In the genomic region with DNA sequence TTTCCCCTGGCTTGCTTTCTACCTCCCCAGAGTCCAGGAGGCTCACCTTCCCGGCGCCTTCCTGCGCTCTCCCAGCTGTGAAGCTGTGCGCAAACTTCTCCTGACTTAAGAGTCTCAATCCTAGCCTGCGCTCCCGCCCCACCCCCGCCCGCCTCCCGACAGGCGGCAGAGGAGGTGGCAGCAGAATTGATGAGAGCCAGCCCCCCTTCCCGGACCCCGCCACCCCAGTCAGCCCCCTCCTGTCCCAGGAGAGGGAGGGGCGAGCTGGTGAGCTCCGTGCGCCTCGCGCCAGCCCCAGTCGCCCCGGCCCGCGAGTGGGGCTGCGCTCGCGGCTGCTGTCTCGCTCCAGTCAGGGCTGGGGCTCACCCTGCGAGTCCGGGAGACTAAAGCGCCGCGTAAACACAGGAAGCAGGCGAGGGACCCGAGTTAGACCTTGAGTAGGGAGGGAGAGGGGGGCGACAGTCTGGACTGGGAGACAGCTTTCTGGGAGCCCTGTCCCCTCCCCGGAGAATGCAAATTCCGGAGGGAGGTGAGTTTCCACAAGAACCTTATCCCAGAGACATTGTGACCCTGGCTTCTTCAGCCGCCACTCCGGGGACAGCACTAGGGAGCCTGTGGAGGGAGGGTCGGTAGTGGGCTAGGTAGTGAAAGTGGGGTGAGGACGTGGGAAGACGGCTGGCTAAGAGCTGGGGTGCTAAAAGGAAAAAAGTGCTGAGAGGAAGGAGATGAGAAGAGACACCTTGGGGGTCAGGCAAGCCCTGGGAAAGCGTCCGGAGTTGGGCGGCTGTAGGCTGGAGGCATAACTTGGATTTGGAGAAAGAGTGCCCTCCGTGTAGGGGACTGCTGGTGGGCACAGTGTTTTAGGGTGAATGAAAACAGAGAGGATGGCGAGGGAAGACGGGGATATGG, we compare ENCODE assay signal across 10 cellular contexts. TPM values are rescaled to one million over a fixed set of nuclear protein-coding genes. Genes with fewer than 3 reads are reported as not detected.
A peak's percentile ranks its signal among the peaks of the same experiment; 100 is the strongest.
DNase-seq lines count a peak whose midpoint lies in the region; ATAC-seq and TF ChIP-seq lines count a peak whose summit lies in the region.
"Had no signal": no experiment of that assay in that cellular context is flagged by ENCODE, and none has a peak within 500 bp of the region (broad histone marks: within the 10 kb centered on the region; RNA-seq: fewer than 3 reads in every experiment).

A gene (minus strand): TSS at position 79 of the 909 bp plus-strand sequence. CDS start 87,743 bp downstream, outside the sequence.

- DNase-seq in COLO668 (lab: John Stamatoyannopoulos, UW; ENCODE audit: unreplicated experiment) (peak; percentile 44), GDM1 (lab: John Stamatoyannopoulos, UW) (no peak), COR-L47 (lab: John Stamatoyannopoulos, UW) (no peak)
- DNase-seq: colonic mucosa had no signal

- no peaks in the 10 kb centered on the region for H3K9me3 Mint-ChIP-seq in nephron

- no peak for TF ChIP-seq CTCF in nephron (IDR thresholded peaks at IDR 0.05; ENCODE audit: unreplicated experiment in 3 of 3)

- H3K9ac ChIP-seq in HUES64 (ENCODE audit: low read depth, low read length): no peak within 1 kb of the TSS; the same call in 1 of the 2 replicates

- H3K27me3 ChIP-seq in HUES64 (ENCODE audit: insufficient read depth, low read length): peaks cover 70% of the 10 kb centered on the region
- peaks cover 63% of the 10 kb centered on the region for H3K27me3 ChIP-seq in ectodermal cell (ENCODE audit: control insufficient read depth, insufficient read depth, low read length, poor library complexity, severe bottlenecking)

- peaks cover 10% of the 10 kb centered on the region for H3K4me1 Mint-ChIP-seq in nephron

- no peaks in the 10 kb centered on the region for H3K36me3 Mint-ChIP-seq in nephron (ENCODE audit: low read depth)

- H3K4me3 ChIP-seq in HUES64 (ENCODE audit: low read length) (peak within 1 kb of the TSS; percentile 55), ectodermal cell (ENCODE audit: insufficient read depth, low read depth, low read length) (peak within 1 kb of the TSS; percentile 49)
- H3K4me3 ChIP-seq: colonic mucosa had no signal

- ATAC-seq in GM18867 (IDR thresholded peaks at IDR 0.05; ENCODE audit: unreplicated experiment) (no peak), GM21576 (IDR thresholded peaks at IDR 0.05; ENCODE audit: unreplicated experiment) (no peak)

- WGBS in HUES64: under 1% methylated on average over 46 of the region's 46 CpGs
- WGBS in ectodermal cell, 2 experiments: 0% methylated on average over 46 of the region's 46 CpGs

- no peaks in the 10 kb centered on the region for H3K4me1 ChIP-seq in HUES64 (ENCODE audit: insufficient read depth, low read length)
- no peaks in the 10 kb centered on the region for H3K4me1 ChIP-seq in ectodermal cell (ENCODE audit: control insufficient read depth, insufficient read depth, low read length)
- H3K4me1 ChIP-seq: colonic mucosa had no signal

- peaks cover 74% of the 10 kb centered on the region for H3K27me3 Mint-ChIP-seq in nephron (ENCODE audit: low read depth)

- peak within 1 kb of the TSS; percentile 83 to 89 (median 86) for H3K4me3 Mint-ChIP-seq in nephron

- H3K9me3 ChIP-seq in HUES64 (ENCODE audit: insufficient read depth, low read depth, low read length) (no peaks in the 10 kb centered on the region), ectodermal cell (ENCODE audit: control insufficient read depth, low read length) (no peaks in the 10 kb centered on the region)
- H3K9me3 ChIP-seq: colonic mucosa had no signal

- H3K36me3 ChIP-seq in HUES64 (ENCODE audit: insufficient read depth, low read length) (no peaks in the 10 kb centered on the region), ectodermal cell (ENCODE audit: control insufficient read depth, insufficient read depth, low read length) (no peaks in the 10 kb centered on the region)
- H3K36me3 ChIP-seq: colonic mucosa had no signal

- H3K27ac Mint-ChIP-seq in nephron: no peak within 1 kb of the TSS

- no peak within 1 kb of the TSS for H3K27ac ChIP-seq in HUES64 (ENCODE audit: low read depth, low read length)
- no peak within 1 kb of the TSS for H3K27ac ChIP-seq in ectodermal cell (ENCODE audit: insufficient read depth, low read depth, low read length, poor library complexity, severe bottlenecking)
- H3K27ac ChIP-seq: colonic mucosa had no signal

RNA-seq across cellular contexts. Expression of the gene that starts here (rescaled TPM):
- polyA plus RNA-seq in HUES64 (2013, experiment 1 of 2): 1.0 TPM
- polyA plus RNA-seq in HUES64 (2013, experiment 2 of 2): 1.6 TPM
- 0.50 TPM for polyA plus RNA-seq in ectodermal cell (2013, experiment 1 of 4)
- polyA plus RNA-seq in ectodermal cell (2013, experiment 2 of 4): 0.27 TPM
- polyA plus RNA-seq in ectodermal cell (2013, experiment 3 of 4): 0.48 TPM
- 0.49 TPM for polyA plus RNA-seq in ectodermal cell (2013, experiment 4 of 4)
- polyA plus RNA-seq: urinary bladder had no signal
